In the genomic region with DNA sequence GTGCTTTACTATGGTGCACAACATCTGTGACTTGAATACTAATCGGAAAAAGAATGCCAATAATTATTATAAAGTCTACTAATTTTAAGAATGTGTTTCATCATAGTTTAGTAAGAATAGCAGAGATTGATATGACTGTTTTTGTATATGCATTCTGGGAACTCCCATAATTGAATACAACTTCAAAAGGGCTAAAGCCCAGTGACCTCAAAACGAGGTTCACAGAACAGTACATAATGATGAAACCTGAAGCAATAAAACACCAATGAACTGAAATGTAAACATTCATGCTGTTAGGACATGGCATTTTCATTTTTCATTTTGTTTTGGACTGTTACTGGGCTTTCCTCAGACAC, we compare ENCODE assay signal across 2 cellular contexts.
TF ChIP-seq lines count a peak whose summit lies in the region.

No MANE protein-coding gene starts in this region.

TF ChIP-seq in GM12878, 131 proteins besides CTCF, POLR2A, EP300 and RAD21 (continued from another document and continues in another):
- TF ChIP-seq BCLAF1 (IDR thresholded peaks at IDR 0.05) (no peak), JUNB (IDR thresholded peaks at IDR 0.05) (peak; percentile 98), TCF7 (IDR thresholded peaks at IDR 0.05; ENCODE audit: borderline replicate concordance) (peak; percentile 90), TCF12 (IDR thresholded peaks at IDR 0.05; ENCODE audit: low read depth, low read length) (no peak), BCL11A (IDR thresholded peaks at IDR 0.05; ENCODE audit: low read depth, low read length) (0 out of 2 replicates have a peak, but pooled peaks have one; percentile 25), TAF1 (IDR thresholded peaks at IDR 0.05; ENCODE audit: borderline replicate concordance, low read depth, low read length) (no peak), PBX3 (IDR thresholded peaks at IDR 0.05; ENCODE audit: insufficient replicate concordance, low read depth, low read length) (no peak), TBL1XR1 (IDR thresholded peaks at IDR 0.05; ENCODE audit: low read depth, low read length) (0 out of 2 replicates have a peak, but pooled peaks have one; percentile 30), CHD4 (IDR thresholded peaks at IDR 0.05) (no peak), NR2F1 (conservative IDR thresholded peaks at IDR 0.05) (0 out of 2 replicates have a peak, but pooled peaks have one; percentile 26), POLR2AphosphoS5 (IDR thresholded peaks at IDR 0.05; ENCODE audit: low read length) (no peak), RUNX3 (IDR thresholded peaks at IDR 0.05; ENCODE audit: low read length) (peak; percentile 76), NFXL1 (IDR thresholded peaks at IDR 0.05; ENCODE audit: borderline replicate concordance) (no peak), CBFB (IDR thresholded peaks at IDR 0.05; ENCODE audit: low read depth) (no peak; the same call in 1 of the 2 replicates), CREB1 (IDR thresholded peaks at IDR 0.05; ENCODE audit: low read depth) (peak; percentile 73; the same call in 1 of the 2 replicates), SREBF1 (IDR thresholded peaks at IDR 0.05; ENCODE audit: low read length) (no peak), EZH2 (IDR thresholded peaks at IDR 0.05; ENCODE audit: borderline replicate concordance, control insufficient read depth, low read depth, low read length) (no peak), SIX5 (IDR thresholded peaks at IDR 0.05; ENCODE audit: low read depth, low read length, severe bottlenecking) (no peak)
- TF ChIP-seq, protein P1, sequence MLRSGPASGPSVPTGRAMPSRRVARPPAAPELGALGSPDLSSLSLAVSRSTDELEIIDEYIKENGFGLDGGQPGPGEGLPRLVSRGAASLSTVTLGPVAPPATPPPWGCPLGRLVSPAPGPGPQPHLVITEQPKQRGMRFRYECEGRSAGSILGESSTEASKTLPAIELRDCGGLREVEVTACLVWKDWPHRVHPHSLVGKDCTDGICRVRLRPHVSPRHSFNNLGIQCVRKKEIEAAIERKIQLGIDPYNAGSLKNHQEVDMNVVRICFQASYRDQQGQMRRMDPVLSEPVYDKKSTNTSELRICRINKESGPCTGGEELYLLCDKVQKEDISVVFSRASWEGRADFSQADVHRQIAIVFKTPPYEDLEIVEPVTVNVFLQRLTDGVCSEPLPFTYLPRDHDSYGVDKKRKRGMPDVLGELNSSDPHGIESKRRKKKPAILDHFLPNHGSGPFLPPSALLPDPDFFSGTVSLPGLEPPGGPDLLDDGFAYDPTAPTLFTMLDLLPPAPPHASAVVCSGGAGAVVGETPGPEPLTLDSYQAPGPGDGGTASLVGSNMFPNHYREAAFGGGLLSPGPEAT (IDR thresholded peaks at IDR 0.05; ENCODE audit: low read depth), result 0 out of 2 replicates have a peak, but pooled peaks have one; percentile 25
- TF ChIP-seq, protein P2, sequence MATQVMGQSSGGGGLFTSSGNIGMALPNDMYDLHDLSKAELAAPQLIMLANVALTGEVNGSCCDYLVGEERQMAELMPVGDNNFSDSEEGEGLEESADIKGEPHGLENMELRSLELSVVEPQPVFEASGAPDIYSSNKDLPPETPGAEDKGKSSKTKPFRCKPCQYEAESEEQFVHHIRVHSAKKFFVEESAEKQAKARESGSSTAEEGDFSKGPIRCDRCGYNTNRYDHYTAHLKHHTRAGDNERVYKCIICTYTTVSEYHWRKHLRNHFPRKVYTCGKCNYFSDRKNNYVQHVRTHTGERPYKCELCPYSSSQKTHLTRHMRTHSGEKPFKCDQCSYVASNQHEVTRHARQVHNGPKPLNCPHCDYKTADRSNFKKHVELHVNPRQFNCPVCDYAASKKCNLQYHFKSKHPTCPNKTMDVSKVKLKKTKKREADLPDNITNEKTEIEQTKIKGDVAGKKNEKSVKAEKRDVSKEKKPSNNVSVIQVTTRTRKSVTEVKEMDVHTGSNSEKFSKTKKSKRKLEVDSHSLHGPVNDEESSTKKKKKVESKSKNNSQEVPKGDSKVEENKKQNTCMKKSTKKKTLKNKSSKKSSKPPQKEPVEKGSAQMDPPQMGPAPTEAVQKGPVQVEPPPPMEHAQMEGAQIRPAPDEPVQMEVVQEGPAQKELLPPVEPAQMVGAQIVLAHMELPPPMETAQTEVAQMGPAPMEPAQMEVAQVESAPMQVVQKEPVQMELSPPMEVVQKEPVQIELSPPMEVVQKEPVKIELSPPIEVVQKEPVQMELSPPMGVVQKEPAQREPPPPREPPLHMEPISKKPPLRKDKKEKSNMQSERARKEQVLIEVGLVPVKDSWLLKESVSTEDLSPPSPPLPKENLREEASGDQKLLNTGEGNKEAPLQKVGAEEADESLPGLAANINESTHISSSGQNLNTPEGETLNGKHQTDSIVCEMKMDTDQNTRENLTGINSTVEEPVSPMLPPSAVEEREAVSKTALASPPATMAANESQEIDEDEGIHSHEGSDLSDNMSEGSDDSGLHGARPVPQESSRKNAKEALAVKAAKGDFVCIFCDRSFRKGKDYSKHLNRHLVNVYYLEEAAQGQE (IDR thresholded peaks at IDR 0.05; ENCODE audit: low read depth, low read length), result no peak

TF ChIP-seq in liver, 16 proteins besides CTCF, POLR2A, EP300 and RAD21 (continued from another document):
- TF ChIP-seq, protein P3, sequence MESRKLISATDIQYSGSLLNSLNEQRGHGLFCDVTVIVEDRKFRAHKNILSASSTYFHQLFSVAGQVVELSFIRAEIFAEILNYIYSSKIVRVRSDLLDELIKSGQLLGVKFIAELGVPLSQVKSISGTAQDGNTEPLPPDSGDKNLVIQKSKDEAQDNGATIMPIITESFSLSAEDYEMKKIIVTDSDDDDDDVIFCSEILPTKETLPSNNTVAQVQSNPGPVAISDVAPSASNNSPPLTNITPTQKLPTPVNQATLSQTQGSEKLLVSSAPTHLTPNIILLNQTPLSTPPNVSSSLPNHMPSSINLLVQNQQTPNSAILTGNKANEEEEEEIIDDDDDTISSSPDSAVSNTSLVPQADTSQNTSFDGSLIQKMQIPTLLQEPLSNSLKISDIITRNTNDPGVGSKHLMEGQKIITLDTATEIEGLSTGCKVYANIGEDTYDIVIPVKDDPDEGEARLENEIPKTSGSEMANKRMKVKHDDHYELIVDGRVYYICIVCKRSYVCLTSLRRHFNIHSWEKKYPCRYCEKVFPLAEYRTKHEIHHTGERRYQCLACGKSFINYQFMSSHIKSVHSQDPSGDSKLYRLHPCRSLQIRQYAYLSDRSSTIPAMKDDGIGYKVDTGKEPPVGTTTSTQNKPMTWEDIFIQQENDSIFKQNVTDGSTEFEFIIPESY (IDR thresholded peaks at IDR 0.05), result peak; percentile 69
- TF ChIP-seq FOXA2 (IDR thresholded peaks at IDR 0.05) (peak; percentile 72), TAF1 (conservative IDR thresholded peaks at IDR 0.05) (no peak), RXRA (IDR thresholded peaks at IDR 0.05) (peak; percentile 90 to 94), YY1 (IDR thresholded peaks at IDR 0.05) (peak; percentile 68), EGR1 (IDR thresholded peaks at IDR 0.05; ENCODE audit: low read depth in 2 of 2) (no peak)
- TF ChIP-seq, protein P4, sequence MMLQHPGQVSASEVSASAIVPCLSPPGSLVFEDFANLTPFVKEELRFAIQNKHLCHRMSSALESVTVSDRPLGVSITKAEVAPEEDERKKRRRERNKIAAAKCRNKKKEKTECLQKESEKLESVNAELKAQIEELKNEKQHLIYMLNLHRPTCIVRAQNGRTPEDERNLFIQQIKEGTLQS (IDR thresholded peaks at IDR 0.05), result peak; percentile 96
- TF ChIP-seq, protein P2 (IDR thresholded peaks at IDR 0.05), result no peak
